In genomic region chr1:153633747-153634665, GRCh38 we compare ENCODE assay signal across 8 cellular contexts.
A peak's percentile ranks its signal among the peaks of the same experiment; 100 is the strongest.
DNase-seq lines count a peak whose midpoint lies in the region; ATAC-seq and TF ChIP-seq lines count a peak whose summit lies in the region.

Gene CHTOP (plus strand): TSS chr1:153634066. CDS start chr1:153636589, 2,523 bp downstream.

- no peaks in the 10 kb centered on the region for H3K9me3 Mint-ChIP-seq in central memory CD8-positive, alpha-beta T cell

- DNase-seq in AG09309 (ENCODE audit: low read depth), result peak; percentile 95
- DNase-seq in NCI-H446 (lab: John Stamatoyannopoulos, UW), result peak; percentile 99
- DNase-seq in activated CD4-positive, CD25-positive, alpha-beta regulatory T cell treated with anti-CD3 and anti-CD28 coated beads, Interleukin-2, amount 50 U/mL, for 16 hours (ENCODE audit: low read depth, low spot score), result peak; percentile 97
- peak; percentile 96 to 98 for DNase-seq in central memory CD8-positive, alpha-beta T cell (ENCODE audit: low spot score in 2 of 2)
- DNase-seq in iris pigment epithelial cell (ENCODE audit: low read depth), result peak; percentile 98
- DNase-seq in stimulated activated CD4-positive, alpha-beta T cell treated with anti-CD3 and anti-CD28 coated beads, Interleukin-12 subunit alpha, Interleukin-12 subunit beta, amount 100 ng/mL, for 24 hours (ENCODE audit: low read depth in 2 of 2), result peak; percentile 95 to 96

- H3K36me3 Mint-ChIP-seq in central memory CD8-positive, alpha-beta T cell (ENCODE audit: insufficient read depth), result peaks cover 44% of the 10 kb centered on the region

- H3K4me3 ChIP-seq in AG09309 (ENCODE audit: control insufficient read depth, low read depth, low read length), result peak within 1 kb of the TSS; percentile 89

- peak within 1 kb of the TSS; percentile 98 for H3K27ac Mint-ChIP-seq in central memory CD8-positive, alpha-beta T cell (ENCODE audit: low read depth)

- ATAC-seq in GM19025 (IDR thresholded peaks at IDR 0.05; ENCODE audit: low read depth, unreplicated experiment), result peak; percentile 79
- ATAC-seq in HG03342 (IDR thresholded peaks at IDR 0.05; ENCODE audit: unreplicated experiment), result peak; percentile 81
- ATAC-seq in central memory CD8-positive, alpha-beta T cell (replicated peaks; ENCODE audit: extremely low read depth, poor library complexity, severe bottlenecking), result peak; percentile 88

- H3K27me3 Mint-ChIP-seq in central memory CD8-positive, alpha-beta T cell, result no peaks in the 10 kb centered on the region

- peaks cover 32% of the 10 kb centered on the region for H3K4me1 Mint-ChIP-seq in central memory CD8-positive, alpha-beta T cell

- TF ChIP-seq CTCF in AG09309 (IDR thresholded peaks at IDR 0.05; ENCODE audit: control insufficient read depth, insufficient read depth, low read depth, low read length, missing control alignments), result no peak

- peak within 1 kb of the TSS; percentile 95 for H3K4me3 Mint-ChIP-seq in central memory CD8-positive, alpha-beta T cell

Comparison
In these comparisons a context has a peak if more than half of its experiments do, and no peak if none do; other contexts are left out.
1. Peak in every context shown above with its lines: DNase-seq, ATAC-seq and H3K4me3 ChIP-seq.